16 cellular contexts compared by ENCODE assay signal in genomic region chr2:128405467-128405900, GRCh38.
"Had no signal": no experiment of that assay in that cellular context is flagged by ENCODE, and none has a peak within 500 bp of the region (broad histone marks: within the 10 kb centered on the region; RNA-seq: fewer than 3 reads in every experiment).

No MANE protein-coding gene starts in this region.

- H3K4me1 Mint-ChIP-seq: activated B cell treated with CpG ODN at 0.5 μM for 24 hours; activated naive CD8-positive, alpha-beta T cell treated with anti-CD3 and anti-CD28 coated beads, Interleukin-2, amount 50 U/mL, for 24 hours; stimulated activated naive CD8-positive, alpha-beta T cell treated with anti-CD3 and anti-CD28 coated beads, Interleukin-15, amount 100 ng/mL, for 72 hours had no signal

- ATAC-seq: activated CD8-positive, alpha-beta T cell treated with anti-CD3 and anti-CD28 coated beads, Interleukin-2, amount 10 ng/mL, durations not matched to agents 7 days and 5 days; activated naive CD8-positive, alpha-beta T cell treated with anti-CD3 and anti-CD28 coated beads, Interleukin-2, amount 50 U/mL, for 24 hours; mucosa of descending colon; naive thymus-derived CD4-positive, alpha-beta T cell; psoas muscle; stimulated activated naive CD8-positive, alpha-beta T cell treated with anti-CD3 and anti-CD28 coated beads, Interleukin-15, amount 100 ng/mL, for 72 hours had no signal

- DNase-seq: activated B cell treated with CpG ODN at 0.5 μM for 24 hours; activated CD4-positive, alpha-beta T cell treated with anti-CD3 and anti-CD28 coated beads for 48 hours; activated CD8-positive, alpha-beta T cell treated with anti-CD3 and anti-CD28 coated beads, Interleukin-2, amount 10 ng/mL, durations not matched to agents 7 days and 5 days; activated naive CD4-positive, alpha-beta T cell treated with anti-CD3 and anti-CD28 coated beads for 36 hours; activated naive CD8-positive, alpha-beta T cell treated with anti-CD3 and anti-CD28 coated beads, Interleukin-2, amount 50 U/mL, for 24 hours; activated T-cell treated with anti-CD3 and anti-CD28 coated beads for 4 hours; mammary epithelial cell; occipital lobe; sigmoid colon; stimulated activated CD4-positive, alpha-beta T cell treated with anti-CD3 and anti-CD28 coated beads, Interleukin-1b, Interleukin-23, amount 100 ng/mL, for 48 hours; stimulated activated naive CD8-positive, alpha-beta T cell treated with anti-CD3 and anti-CD28 coated beads, Interleukin-15, amount 100 ng/mL, for 72 hours had no signal

- H3K36me3 ChIP-seq: sigmoid colon, vagina had no signal

- H3K4me1 ChIP-seq: psoas muscle, sigmoid colon had no signal

- H3K4me3 Mint-ChIP-seq: activated B cell treated with CpG ODN at 0.5 μM for 24 hours; activated CD8-positive, alpha-beta T cell treated with anti-CD3 and anti-CD28 coated beads, Interleukin-2, amount 10 ng/mL, durations not matched to agents 7 days and 5 days; activated naive CD4-positive, alpha-beta T cell treated with anti-CD3 and anti-CD28 coated beads for 36 hours; activated naive CD8-positive, alpha-beta T cell treated with anti-CD3 and anti-CD28 coated beads, Interleukin-2, amount 50 U/mL, for 24 hours; naive thymus-derived CD4-positive, alpha-beta T cell; stimulated activated naive CD8-positive, alpha-beta T cell treated with anti-CD3 and anti-CD28 coated beads, Interleukin-15, amount 100 ng/mL, for 72 hours; T-helper 2 cell treated with Interferon-gamma antibody and Interleukin-4, amounts not matched to agents 5 μg/mL and 100 μg/mL, for 36 hours had no signal

- H3K27me3 ChIP-seq: sigmoid colon, vagina had no signal

- H3K27ac ChIP-seq: psoas muscle, sigmoid colon, vagina had no signal

- H3K27ac Mint-ChIP-seq: activated B cell treated with CpG ODN at 0.5 μM for 24 hours; activated CD8-positive, alpha-beta T cell treated with anti-CD3 and anti-CD28 coated beads, Interleukin-2, amount 10 ng/mL, durations not matched to agents 7 days and 5 days; activated naive CD4-positive, alpha-beta T cell treated with anti-CD3 and anti-CD28 coated beads for 36 hours; activated naive CD8-positive, alpha-beta T cell treated with anti-CD3 and anti-CD28 coated beads, Interleukin-2, amount 50 U/mL, for 24 hours; stimulated activated naive CD8-positive, alpha-beta T cell treated with anti-CD3 and anti-CD28 coated beads, Interleukin-15, amount 100 ng/mL, for 72 hours had no signal

- H3K4me3 ChIP-seq: mucosa of descending colon, psoas muscle, sigmoid colon, vagina had no signal

- H3K27me3 Mint-ChIP-seq: activated B cell treated with CpG ODN at 0.5 μM for 24 hours had no signal

- H3K9me3 Mint-ChIP-seq: activated B cell treated with CpG ODN at 0.5 μM for 24 hours; activated naive CD4-positive, alpha-beta T cell treated with anti-CD3 and anti-CD28 coated beads for 36 hours; activated naive CD8-positive, alpha-beta T cell treated with anti-CD3 and anti-CD28 coated beads, Interleukin-2, amount 50 U/mL, for 24 hours; stimulated activated naive CD8-positive, alpha-beta T cell treated with anti-CD3 and anti-CD28 coated beads, Interleukin-15, amount 100 ng/mL, for 72 hours; T-helper 2 cell treated with Interferon-gamma antibody and Interleukin-4, amounts not matched to agents 5 μg/mL and 100 μg/mL, for 36 hours had no signal

- H3K9me3 ChIP-seq: mucosa of descending colon, psoas muscle, sigmoid colon, vagina had no signal

- H3K36me3 Mint-ChIP-seq: naive thymus-derived CD4-positive, alpha-beta T cell had no signal
